ENCODE assay signal across 17 cellular contexts in the genomic region with DNA sequence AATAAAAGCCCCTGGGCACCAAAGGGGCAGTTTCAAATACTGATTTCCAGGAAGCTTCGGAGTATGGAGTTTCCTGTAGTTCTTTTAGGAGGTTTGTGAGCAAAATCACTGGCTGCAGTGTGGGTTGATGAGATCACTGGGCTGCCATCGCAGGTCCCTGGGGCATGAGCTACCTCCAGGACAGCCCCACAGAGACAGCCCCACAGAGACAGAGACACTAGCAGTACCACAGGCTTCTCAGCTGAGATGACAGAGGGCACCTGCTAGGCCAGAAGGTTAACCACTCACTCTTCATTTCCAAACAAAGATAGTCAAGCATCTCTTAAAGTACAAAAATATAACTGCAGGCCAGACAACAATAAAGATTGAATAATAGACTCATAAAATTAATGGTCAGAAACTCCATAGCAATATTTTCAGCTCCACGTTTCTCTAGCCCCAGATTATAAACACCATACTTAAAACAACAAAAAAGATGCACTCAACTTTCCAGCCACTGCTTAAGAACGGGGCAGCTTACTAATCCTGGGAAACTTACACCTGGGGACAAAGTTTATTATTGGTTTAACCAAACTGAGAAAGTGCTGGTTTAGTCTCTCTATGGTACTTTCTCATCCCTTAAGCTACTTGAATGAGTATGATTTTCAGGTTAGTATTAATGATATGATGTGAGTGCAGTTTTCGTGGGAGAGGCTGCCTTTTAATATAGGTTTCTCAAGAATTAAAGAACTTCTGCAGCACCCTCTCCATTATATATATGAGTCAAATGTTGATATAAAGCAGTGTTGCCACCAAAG. TPM values are rescaled to one million over a fixed set of nuclear protein-coding genes. Genes with fewer than 3 reads are reported as not detected.
DNase-seq lines count a peak whose midpoint lies in the region; ATAC-seq and TF ChIP-seq lines count a peak whose summit lies in the region.
"Had no signal": no experiment of that assay in that cellular context is flagged by ENCODE, and none has a peak within 500 bp of the region (broad histone marks: within the 10 kb centered on the region; RNA-seq: fewer than 3 reads in every experiment).

No MANE protein-coding gene starts in this region.

- H3K4me1 Mint-ChIP-seq in activated B cell treated with CpG ODN at 0.5 μM for 24 hours = peaks cover 61% of the 10 kb centered on the region
- peaks cover 40% of the 10 kb centered on the region for H3K4me1 Mint-ChIP-seq in stimulated activated memory B cell treated with anti-CD40 and anti-IgM and Interleukin-4, amounts not matched to agents 10 μg/mL and 1 μg/mL and 100 μg/mL, for 72 hours
- H3K4me1 Mint-ChIP-seq: H9 had no signal

- intact Hi-C loops in activated B cell treated with CpG ODN at 0.5 μM for 24 hours (cut with micrococcal nuclease) = no loop called here

- no peaks in the 10 kb centered on the region for H3K4me1 ChIP-seq in HEK293 (ENCODE audit: control insufficient read depth, insufficient read depth, low read length)
- H3K4me1 ChIP-seq: Caco-2 had no signal

- no peaks in the 10 kb centered on the region for H3K9me3 Mint-ChIP-seq in activated B cell treated with CpG ODN at 0.5 μM for 24 hours
- no peaks in the 10 kb centered on the region for H3K9me3 Mint-ChIP-seq in stimulated activated memory B cell treated with anti-CD40 and anti-IgM and Interleukin-4, amounts not matched to agents 10 μg/mL and 1 μg/mL and 100 μg/mL, for 72 hours
- H3K9me3 Mint-ChIP-seq: CD14-positive monocyte, H9 had no signal

- CTCF ChIA-PET in HEK293 (lab: Yijun Ruan, JAX) = interaction anchor here (1.1 kb wide), 1 partner anchor 116 kb away, joined by 4 read pairs; no protein-coding TSS in a partner anchor
- CTCF ChIA-PET in activated B cell treated with CpG ODN at 0.5 μM for 24 hours (lab: Charles Lee) = interaction anchor here (1.1 kb wide), 1 partner anchor 7 kb away, joined by 3 read pairs; no protein-coding TSS in a partner anchor

- no peak overlapping the region for H3K27ac ChIP-seq in HEK293 (ENCODE audit: extremely low read depth, low read depth, low read length)
- no peak overlapping the region for H3K27ac ChIP-seq in WERI-Rb-1

- POLR2A ChIA-PET in HEK293 (lab: Yijun Ruan, JAX) (no interaction called here), activated B cell treated with CpG ODN at 0.5 μM for 24 hours (lab: Charles Lee) (interaction anchor here (0.9 to 7.8 kb wide), 5 partner anchors 9 to 111 kb away, joined by 3 to 76 read pairs (median 4); a partner anchor contains a TSS)

- peak overlapping the region; percentile 50 for H3K27ac Mint-ChIP-seq in activated B cell treated with CpG ODN at 0.5 μM for 24 hours
- peak overlapping the region; percentile 65 for H3K27ac Mint-ChIP-seq in stimulated activated memory B cell treated with anti-CD40 and anti-IgM and Interleukin-4, amounts not matched to agents 10 μg/mL and 1 μg/mL and 100 μg/mL, for 72 hours
- H3K27ac Mint-ChIP-seq: H9 had no signal

- peak overlapping the region; percentile 0 for H3K4me3 Mint-ChIP-seq in activated B cell treated with CpG ODN at 0.5 μM for 24 hours
- H3K4me3 Mint-ChIP-seq in stimulated activated memory B cell treated with anti-CD40 and anti-IgM and Interleukin-4, amounts not matched to agents 10 μg/mL and 1 μg/mL and 100 μg/mL, for 72 hours = no peak overlapping the region
- H3K4me3 Mint-ChIP-seq: CD14-positive monocyte, H9 had no signal

- ATAC-seq in activated B cell treated with CpG ODN at 0.5 μM for 24 hours (ENCODE audit: low read depth) = peak; percentile 63
- peak; percentile 82 for ATAC-seq in stimulated activated memory B cell treated with anti-CD40 and anti-IgM and Interleukin-4, amounts not matched to agents 10 μg/mL and 1 μg/mL and 100 μg/mL, for 72 hours
- no peak for ATAC-seq in HG02973 (IDR thresholded peaks at IDR 0.05; ENCODE audit: unreplicated experiment)
- ATAC-seq: Panc1, Right ventricle myocardium inferior had no signal

- no peaks in the 10 kb centered on the region for H3K9me3 ChIP-seq in HEK293 (ENCODE audit: control insufficient read depth, insufficient read depth, low read depth, low read length)
- no peaks in the 10 kb centered on the region for H3K9me3 ChIP-seq in WERI-Rb-1 (ENCODE audit: severe bottlenecking)
- H3K9me3 ChIP-seq: Caco-2, SK-N-SH had no signal

- H3K27me3 Mint-ChIP-seq in activated B cell treated with CpG ODN at 0.5 μM for 24 hours = no peaks in the 10 kb centered on the region
- no peaks in the 10 kb centered on the region for H3K27me3 Mint-ChIP-seq in stimulated activated memory B cell treated with anti-CD40 and anti-IgM and Interleukin-4, amounts not matched to agents 10 μg/mL and 1 μg/mL and 100 μg/mL, for 72 hours

- no peak overlapping the region for H3K4me3 ChIP-seq in HEK293 (ENCODE audit: low read depth, low read length)
- no peak overlapping the region for H3K4me3 ChIP-seq in WERI-Rb-1 (ENCODE audit: low read depth, low read length)

- H3K36me3 Mint-ChIP-seq in activated B cell treated with CpG ODN at 0.5 μM for 24 hours (ENCODE audit: low read depth) = peaks cover 59% of the 10 kb centered on the region
- peaks cover 27% of the 10 kb centered on the region for H3K36me3 Mint-ChIP-seq in stimulated activated memory B cell treated with anti-CD40 and anti-IgM and Interleukin-4, amounts not matched to agents 10 μg/mL and 1 μg/mL and 100 μg/mL, for 72 hours

- no peaks in the 10 kb centered on the region for H3K27me3 ChIP-seq in WERI-Rb-1 (ENCODE audit: insufficient read depth, low read depth, severe bottlenecking)

- H3K36me3 ChIP-seq in HEK293 (ENCODE audit: control insufficient read depth in 2 of 2, insufficient read depth in 1 of 2, low read length in 2 of 2) = no peaks in the 10 kb centered on the region
- H3K36me3 ChIP-seq in WERI-Rb-1 = no peaks in the 10 kb centered on the region

- peak; percentile 15 for DNase-seq in activated CD4-positive, alpha-beta T cell treated with anti-CD3 and anti-CD28 coated beads for 48 hours
- DNase-seq in activated CD4-positive, alpha-beta T cell treated with anti-CD3 and anti-CD28 coated beads, Interleukin-2, amount 50 U/mL, for 1 hour = no peak
- DNase-seq in activated B cell treated with CpG ODN at 0.5 μM for 24 hours = no peak
- DNase-seq in WERI-Rb-1 = no peak
- no peak for DNase-seq in NOMO-1 (lab: John Stamatoyannopoulos, UW; ENCODE audit: unreplicated experiment in 2 of 2)
- DNase-seq: Caco-2, DMS53, H9, NCI-H1436 treated with DMSO at 0.1 percent for 48 hours, NCI-H526 treated with DMSO at 0.1 percent for 48 hours, SK-N-SH had no signal

- no peak for TF ChIP-seq CTCF in HEK293 (tag by site-specific recombination; IDR thresholded peaks at IDR 0.05)
- TF ChIP-seq CTCF in activated B cell treated with CpG ODN at 0.5 μM for 24 hours (IDR thresholded peaks at IDR 0.05) = no peak
- no peak for TF ChIP-seq CTCF in WERI-Rb-1 (IDR thresholded peaks at IDR 0.05; ENCODE audit: low read depth, low read length)

TF ChIP-seq in HEK293, 187 proteins besides CTCF, POLR2A, EP300 and RAD21:
- TF ChIP-seq GLIS1 (tag by site-specific recombination; IDR thresholded peaks at IDR 0.05) = peak; percentile 76
- no peak for TF ChIP-seq ZNF138 (tag by site-specific recombination; IDR thresholded peaks at IDR 0.05; ENCODE audit: borderline replicate concordance)

RNA-seq across cellular contexts. Expression of a gene that starts 11.6 kb away (rescaled TPM):
- 228 and 271 TPM in 2 replicates for total RNA-seq in activated B cell treated with CpG ODN at 0.5 μM for 24 hours
